In the genomic region with DNA sequence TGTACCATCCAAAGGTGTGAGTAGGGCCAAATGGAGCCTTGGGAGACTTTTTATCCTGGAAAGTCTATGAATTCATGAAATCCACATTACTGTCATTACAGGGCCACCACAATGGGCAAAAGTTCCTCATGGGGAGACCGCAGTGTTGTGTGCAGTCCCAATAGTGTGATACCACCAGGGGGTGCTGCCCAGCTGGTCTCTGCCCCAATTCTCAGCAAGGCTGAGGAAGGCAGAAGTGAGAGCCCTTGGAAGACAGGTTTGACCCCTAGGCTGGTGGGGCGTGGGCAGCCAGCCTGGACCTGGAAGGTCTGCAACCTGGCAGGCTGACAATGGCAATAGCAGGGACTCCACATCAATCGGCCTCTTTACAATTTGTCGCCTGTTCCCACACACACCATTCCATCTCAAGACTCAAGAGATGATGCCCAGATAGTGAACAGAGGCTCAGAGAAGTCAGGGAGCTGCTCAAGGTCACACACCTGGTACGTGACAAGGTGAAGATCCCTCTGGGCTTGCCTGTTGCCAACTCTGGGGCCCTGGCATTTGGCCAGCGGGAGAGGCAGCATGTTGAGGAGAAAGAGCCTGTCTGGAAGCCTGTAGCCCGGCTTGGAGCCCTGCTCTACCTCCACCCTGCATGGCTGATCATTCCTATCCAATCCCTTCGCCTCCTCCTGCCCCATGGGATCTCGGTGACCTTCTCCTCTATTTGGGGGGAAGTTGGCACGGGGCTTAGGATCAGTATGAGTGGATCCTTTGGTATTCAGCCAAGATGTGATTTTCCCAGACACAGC, we compare ENCODE assay signal across 9 cellular contexts. TPM values are rescaled to one million over a fixed set of nuclear protein-coding genes. Genes with fewer than 3 reads are reported as not detected.
DNase-seq lines count a peak whose midpoint lies in the region; ATAC-seq, FAIRE-seq and TF ChIP-seq lines count a peak whose summit lies in the region.
"Had no signal": no experiment of that assay in that cellular context is flagged by ENCODE, and none has a peak within 500 bp of the region (broad histone marks: within the 10 kb centered on the region; RNA-seq: fewer than 3 reads in every experiment).

No MANE protein-coding gene starts in this region.

- H3K36me3 Mint-ChIP-seq in astrocyte (ENCODE audit: low read depth, unreplicated experiment): no peaks in the 10 kb centered on the region

- H3K9ac ChIP-seq in astrocyte (ENCODE audit: low read length): no peak overlapping the region

- no peak overlapping the region for H2AFZ ChIP-seq in astrocyte (ENCODE audit: low read depth, low read length)

- H3K27ac Mint-ChIP-seq in astrocyte (ENCODE audit: unreplicated experiment): no peak overlapping the region

- no peaks in the 10 kb centered on the region for H3K36me3 ChIP-seq in astrocyte (ENCODE audit: insufficient read depth, low read length)

- peaks cover 7% of the 10 kb centered on the region for H3K79me2 ChIP-seq in astrocyte (ENCODE audit: insufficient read depth, low read length)

- no peak for TF ChIP-seq EP300 in Ishikawa (IDR thresholded peaks at IDR 0.05; ENCODE audit: borderline replicate concordance)

- no peak overlapping the region for H3K4me3 Mint-ChIP-seq in astrocyte (ENCODE audit: unreplicated experiment)

- TF ChIP-seq CTCF in D721Med (IDR thresholded peaks at IDR 0.05; ENCODE audit: insufficient read depth, missing control alignments) (peak; percentile 86), astrocyte (IDR thresholded peaks at IDR 0.05; ENCODE audit: insufficient read depth, low read depth, low read length) (peak; percentile 78)

- FAIRE-seq in D721Med (lab: Jason Lieb, UNC): no peak
- FAIRE-seq in astrocyte (lab: Jason Lieb, UNC): peak; percentile 50

- peaks cover 6% of the 10 kb centered on the region for H3K4me1 Mint-ChIP-seq in astrocyte (ENCODE audit: low read depth, unreplicated experiment)

- 35% methylated on average over 10 of the region's 10 CpGs for WGBS in right cardiac atrium

- H3K9me3 ChIP-seq in astrocyte (ENCODE audit: insufficient read depth, low read depth, low read length) (no peaks in the 10 kb centered on the region), right cardiac atrium (ENCODE audit: control insufficient read depth, low read length) (no peaks in the 10 kb centered on the region)

- H3K27me3 ChIP-seq in astrocyte (ENCODE audit: insufficient read depth, low read length) (peaks cover 17% of the 10 kb centered on the region), right cardiac atrium (ENCODE audit: control insufficient read depth, insufficient read depth) (no peaks in the 10 kb centered on the region)

- ATAC-seq in right cardiac atrium (peak; percentile 35 to 62), sciatic nerve (peak; percentile 61), GM18861 (IDR thresholded peaks at IDR 0.05; ENCODE audit: unreplicated experiment) (no peak)

- H3K4me1 ChIP-seq in astrocyte (ENCODE audit: insufficient read depth, low read length) (peaks cover 10% of the 10 kb centered on the region), right cardiac atrium (ENCODE audit: control insufficient read depth, insufficient read depth, low read length) (peaks cover 29% of the 10 kb centered on the region)

- H3K4me3 ChIP-seq in astrocyte (ENCODE audit: insufficient read depth, low read depth, low read length) (no peak overlapping the region), right cardiac atrium (ENCODE audit: low read length) (no peak overlapping the region)

- no peak overlapping the region for H3K4me2 ChIP-seq in astrocyte (ENCODE audit: low read length)

- peak; percentile 88 for TF ChIP-seq RAD21 in Ishikawa (IDR thresholded peaks at IDR 0.05; ENCODE audit: low read depth)

- no peak overlapping the region for H3K27ac ChIP-seq in astrocyte (ENCODE audit: low read depth, low read length)
- peak overlapping the region; percentile 75 for H3K27ac ChIP-seq in right cardiac atrium (ENCODE audit: low read length)

- H3K27me3 Mint-ChIP-seq in astrocyte (ENCODE audit: low read depth, unreplicated experiment): peaks cover 81% of the 10 kb centered on the region

- intact Hi-C loops in right cardiac atrium (cut with DNase I): loop anchor here in 1 of 4 donors (5.0 kb wide), 1 partner anchor 47 kb away; no protein-coding TSS in a partner anchor
- intact Hi-C loops in sciatic nerve (cut with DNase I): no loop called here

- H3K9me3 Mint-ChIP-seq in astrocyte (ENCODE audit: unreplicated experiment): peaks cover 1% of the 10 kb centered on the region

- H4K20me1 ChIP-seq in astrocyte (ENCODE audit: insufficient read depth, low read length): peaks cover 7% of the 10 kb centered on the region

- DNase-seq in D721Med (ENCODE audit: insufficient read length, low spot score): no peak
- peak; percentile 67 for DNase-seq in SW480 (ENCODE audit: low spot score)
- no peak for DNase-seq in astrocyte (ENCODE audit: low read depth)
- peak; percentile 76 to 90 (median 89) for DNase-seq in right cardiac atrium
- DNase-seq in sciatic nerve (ENCODE audit: low spot score): peak; percentile 87
- no peak for DNase-seq in NCI-H2029 treated with DMSO at 0.1 percent for 48 hours (lab: John Stamatoyannopoulos, UW)

TF ChIP-seq in Ishikawa, 13 proteins besides CTCF, POLR2A, EP300 and RAD21:
- no peak for TF ChIP-seq NFIC (IDR thresholded peaks at IDR 0.05)
- no peak for TF ChIP-seq USF1 (IDR thresholded peaks at IDR 0.05)
- no peak for TF ChIP-seq REST (IDR thresholded peaks at IDR 0.05; ENCODE audit: low read depth)
- no peak for TF ChIP-seq ZBTB7A (IDR thresholded peaks at IDR 0.05; ENCODE audit: low read depth)
- TF ChIP-seq FOXM1 (IDR thresholded peaks at IDR 0.05; ENCODE audit: borderline replicate concordance, low read depth): no peak

RNA-seq across cellular contexts. Expression of gene ATOH8, which starts 3.1 kb away (rescaled TPM):
- 1.2 and 1.9 TPM in 2 replicates for total RNA-seq in astrocyte
- 10 to 100 TPM; 35.7 to 55.5 (median 45.7) TPM for total RNA-seq in right cardiac atrium
- polyA plus RNA-seq in right cardiac atrium: 57.8 TPM
- 57.2 TPM for total RNA-seq in sciatic nerve

RNA-seq across cellular contexts. Expression of gene GNLY, which starts 56.5 kb away (rescaled TPM):
- total RNA-seq in astrocyte (not detected in 2 replicates), right cardiac atrium (1 to 10 TPM in 3 of 4 donors, not detected in 1; 1.4 to 2.3 (median 2.1) TPM), sciatic nerve (8.4 TPM)
- polyA plus RNA-seq in right cardiac atrium: 2.6 TPM
- total RNA-seq: urinary bladder had no signal

Comparison
In these comparisons a context has a peak if more than half of its experiments do, and no peak if none do; other contexts are left out.
1. DNase-seq: peak in SW480 (single experiment), right cardiac atrium (3 of 3) and sciatic nerve (single experiment); none in D721Med (single experiment), astrocyte (single experiment) and NCI-H2029 treated with DMSO at 0.1 percent for 48 hours (single experiment).
2. RNA of gene ATOH8, which starts 3.1 kb away (total RNA-seq): 57.2 TPM in sciatic nerve (single experiment) and 35.7 to 55.5 TPM in right cardiac atrium; 1.2 to 1.9 TPM in astrocyte; every median in the first group is over 10 times any median in the second.